Comparison of ENCODE assay signal across 11 cellular contexts in genomic region chr5:139488269-139488668, GRCh38. TPM values are rescaled to one million over a fixed set of nuclear protein-coding genes. Genes with fewer than 3 reads are reported as not detected.
A peak's percentile ranks its signal among the peaks of the same experiment; 100 is the strongest.
DNase-seq lines count a peak whose midpoint lies in the region; FAIRE-seq and TF ChIP-seq lines count a peak whose summit lies in the region.
"Had no signal": no experiment of that assay in that cellular context is flagged by ENCODE, and none has a peak within 500 bp of the region (broad histone marks: within the 10 kb centered on the region; RNA-seq: fewer than 3 reads in every experiment).

No MANE protein-coding gene starts in this region.

- H3K36me3 Mint-ChIP-seq in astrocyte (ENCODE audit: low read depth, unreplicated experiment): no peaks in the 10 kb centered on the region

- no peaks in the 10 kb centered on the region for H3K9me3 Mint-ChIP-seq in astrocyte (ENCODE audit: unreplicated experiment)

- no peak for DNase-seq in GM12892 (ENCODE audit: insufficient read length)
- DNase-seq in astrocyte (ENCODE audit: low read depth): no peak
- peak; percentile 27 for DNase-seq in midbrain (lab: John Stamatoyannopoulos, UW)
- DNase-seq in effector CD4-positive, alpha-beta T cell: no peak
- DNase-seq in NCI-H774 (lab: John Stamatoyannopoulos, UW): no peak
- DNase-seq in foreskin melanocyte: no peak
- DNase-seq in NCI-H1436 treated with DMSO at 0.1 percent for 48 hours (lab: John Stamatoyannopoulos, UW): no peak
- DNase-seq: NCI-H226 had no signal

- no peaks in the 10 kb centered on the region for H3K27me3 ChIP-seq in BLaER1
- H3K27me3 ChIP-seq in astrocyte (ENCODE audit: insufficient read depth, low read length): no peaks in the 10 kb centered on the region
- H3K27me3 ChIP-seq: SJCRH30 had no signal

- H3K9ac ChIP-seq in BLaER1 (peak overlapping the region; percentile 53; the same call in 1 of the 2 replicates), astrocyte (ENCODE audit: low read length) (no peak overlapping the region)

- FAIRE-seq in GM12892 (lab: Jason Lieb, UNC) (peak; percentile 60), astrocyte (lab: Jason Lieb, UNC) (no peak)
- FAIRE-seq: keratinocyte had no signal

- H3K36me3 ChIP-seq in BLaER1: no peaks in the 10 kb centered on the region
- no peaks in the 10 kb centered on the region for H3K36me3 ChIP-seq in astrocyte (ENCODE audit: insufficient read depth, low read length)
- H3K36me3 ChIP-seq: SJCRH30 had no signal

- H3K27me3 Mint-ChIP-seq in astrocyte (ENCODE audit: low read depth, unreplicated experiment): peaks cover 11% of the 10 kb centered on the region

- peak overlapping the region; percentile 18 for H2AFZ ChIP-seq in astrocyte (ENCODE audit: low read depth, low read length)

- no peak for TF ChIP-seq POLR2A in GM12892 (IDR thresholded peaks at IDR 0.05; ENCODE audit: low read depth, low read length)

- H4K20me1 ChIP-seq in BLaER1 (no peaks in the 10 kb centered on the region), astrocyte (ENCODE audit: insufficient read depth, low read length) (no peaks in the 10 kb centered on the region)

- no peaks in the 10 kb centered on the region for H3K9me3 ChIP-seq in BLaER1
- no peaks in the 10 kb centered on the region for H3K9me3 ChIP-seq in astrocyte (ENCODE audit: insufficient read depth, low read depth, low read length)
- H3K9me3 ChIP-seq: SJCRH30 had no signal

- no peak overlapping the region for H3K4me3 ChIP-seq in BLaER1
- no peak overlapping the region for H3K4me3 ChIP-seq in astrocyte (ENCODE audit: insufficient read depth, low read depth, low read length)
- H3K4me3 ChIP-seq: SJCRH30 had no signal

- H3K4me3 Mint-ChIP-seq in astrocyte (ENCODE audit: unreplicated experiment): no peak overlapping the region

- H3K4me2 ChIP-seq in BLaER1 (peak overlapping the region; percentile 78), astrocyte (ENCODE audit: low read length) (no peak overlapping the region)

- H3K4me1 Mint-ChIP-seq in astrocyte (ENCODE audit: low read depth, unreplicated experiment): peaks cover 16% of the 10 kb centered on the region

- H3K79me2 ChIP-seq in astrocyte (ENCODE audit: insufficient read depth, low read length): no peaks in the 10 kb centered on the region

- H3K27ac ChIP-seq in BLaER1 (peak overlapping the region; percentile 72), astrocyte (ENCODE audit: low read depth, low read length) (no peak overlapping the region)
- H3K27ac ChIP-seq: SJCRH30 had no signal

- TF ChIP-seq CTCF in astrocyte (IDR thresholded peaks at IDR 0.05; ENCODE audit: insufficient read depth, low read depth, low read length): no peak

- H3K27ac Mint-ChIP-seq in astrocyte (ENCODE audit: unreplicated experiment): no peak overlapping the region

- H3K4me1 ChIP-seq in BLaER1: peaks cover 48% of the 10 kb centered on the region
- H3K4me1 ChIP-seq in astrocyte (ENCODE audit: insufficient read depth, low read length): peaks cover 9% of the 10 kb centered on the region

RNA-seq across cellular contexts. Expression of gene STING1, which starts 5.7 kb away (rescaled TPM):
- polyA plus RNA-seq in GM12892 (2012; ENCODE audit: missing spikeins): 2.9 TPM
- total RNA-seq in astrocyte: 1.8 and 3.3 TPM in 2 replicates

RNA-seq across cellular contexts. Expression of gene SMIM33, which starts 17.5 kb away (rescaled TPM):
- polyA plus RNA-seq in GM12892 (2012; ENCODE audit: missing spikeins): not detected
- total RNA-seq in astrocyte: not detected in 2 replicates
- total RNA-seq: SJCRH30 had no signal
- polyA plus RNA-seq: keratinocyte had no signal

RNA-seq across cellular contexts. Expression of gene ECSCR, which starts 25.7 kb away (rescaled TPM):
- polyA plus RNA-seq in GM12892 (2012; ENCODE audit: missing spikeins): not detected
- 0.96 and 1.00 TPM in 2 replicates for total RNA-seq in astrocyte
- polyA plus RNA-seq: keratinocyte had no signal

RNA-seq across cellular contexts. Expression of gene DNAJC18, which starts 48.9 kb away (rescaled TPM):
- 14.0 TPM for polyA plus RNA-seq in GM12892 (2012; ENCODE audit: missing spikeins)
- total RNA-seq in astrocyte: 18.8 and 21.4 TPM in 2 replicates
